1 cellular context compared by ENCODE assay signal in the genomic region with DNA sequence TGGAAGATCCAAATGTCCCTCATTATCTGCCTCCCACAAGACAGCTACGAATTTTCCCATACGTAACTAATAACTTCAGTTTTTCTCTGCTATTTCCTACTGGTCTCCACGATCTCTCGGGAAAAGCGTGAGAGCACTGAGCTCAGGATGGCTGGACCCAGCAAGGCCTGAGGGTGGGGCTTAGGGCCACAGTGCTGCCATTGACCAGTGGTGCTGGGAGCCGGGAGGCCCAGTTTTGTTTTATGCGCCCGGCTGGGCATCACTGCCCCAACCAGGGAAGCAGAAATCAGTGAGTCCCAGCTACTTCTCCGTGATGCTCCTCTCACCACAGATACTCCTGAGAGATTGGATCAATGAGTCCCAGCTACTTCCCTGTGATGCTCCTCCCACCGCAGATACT.
TF ChIP-seq lines count a peak whose summit lies in the region.

No MANE protein-coding gene starts in this region.

TF ChIP-seq in GM23338, 12 proteins besides CTCF, POLR2A, EP300 and RAD21 (continued from another document):
- TF ChIP-seq, protein P1, sequence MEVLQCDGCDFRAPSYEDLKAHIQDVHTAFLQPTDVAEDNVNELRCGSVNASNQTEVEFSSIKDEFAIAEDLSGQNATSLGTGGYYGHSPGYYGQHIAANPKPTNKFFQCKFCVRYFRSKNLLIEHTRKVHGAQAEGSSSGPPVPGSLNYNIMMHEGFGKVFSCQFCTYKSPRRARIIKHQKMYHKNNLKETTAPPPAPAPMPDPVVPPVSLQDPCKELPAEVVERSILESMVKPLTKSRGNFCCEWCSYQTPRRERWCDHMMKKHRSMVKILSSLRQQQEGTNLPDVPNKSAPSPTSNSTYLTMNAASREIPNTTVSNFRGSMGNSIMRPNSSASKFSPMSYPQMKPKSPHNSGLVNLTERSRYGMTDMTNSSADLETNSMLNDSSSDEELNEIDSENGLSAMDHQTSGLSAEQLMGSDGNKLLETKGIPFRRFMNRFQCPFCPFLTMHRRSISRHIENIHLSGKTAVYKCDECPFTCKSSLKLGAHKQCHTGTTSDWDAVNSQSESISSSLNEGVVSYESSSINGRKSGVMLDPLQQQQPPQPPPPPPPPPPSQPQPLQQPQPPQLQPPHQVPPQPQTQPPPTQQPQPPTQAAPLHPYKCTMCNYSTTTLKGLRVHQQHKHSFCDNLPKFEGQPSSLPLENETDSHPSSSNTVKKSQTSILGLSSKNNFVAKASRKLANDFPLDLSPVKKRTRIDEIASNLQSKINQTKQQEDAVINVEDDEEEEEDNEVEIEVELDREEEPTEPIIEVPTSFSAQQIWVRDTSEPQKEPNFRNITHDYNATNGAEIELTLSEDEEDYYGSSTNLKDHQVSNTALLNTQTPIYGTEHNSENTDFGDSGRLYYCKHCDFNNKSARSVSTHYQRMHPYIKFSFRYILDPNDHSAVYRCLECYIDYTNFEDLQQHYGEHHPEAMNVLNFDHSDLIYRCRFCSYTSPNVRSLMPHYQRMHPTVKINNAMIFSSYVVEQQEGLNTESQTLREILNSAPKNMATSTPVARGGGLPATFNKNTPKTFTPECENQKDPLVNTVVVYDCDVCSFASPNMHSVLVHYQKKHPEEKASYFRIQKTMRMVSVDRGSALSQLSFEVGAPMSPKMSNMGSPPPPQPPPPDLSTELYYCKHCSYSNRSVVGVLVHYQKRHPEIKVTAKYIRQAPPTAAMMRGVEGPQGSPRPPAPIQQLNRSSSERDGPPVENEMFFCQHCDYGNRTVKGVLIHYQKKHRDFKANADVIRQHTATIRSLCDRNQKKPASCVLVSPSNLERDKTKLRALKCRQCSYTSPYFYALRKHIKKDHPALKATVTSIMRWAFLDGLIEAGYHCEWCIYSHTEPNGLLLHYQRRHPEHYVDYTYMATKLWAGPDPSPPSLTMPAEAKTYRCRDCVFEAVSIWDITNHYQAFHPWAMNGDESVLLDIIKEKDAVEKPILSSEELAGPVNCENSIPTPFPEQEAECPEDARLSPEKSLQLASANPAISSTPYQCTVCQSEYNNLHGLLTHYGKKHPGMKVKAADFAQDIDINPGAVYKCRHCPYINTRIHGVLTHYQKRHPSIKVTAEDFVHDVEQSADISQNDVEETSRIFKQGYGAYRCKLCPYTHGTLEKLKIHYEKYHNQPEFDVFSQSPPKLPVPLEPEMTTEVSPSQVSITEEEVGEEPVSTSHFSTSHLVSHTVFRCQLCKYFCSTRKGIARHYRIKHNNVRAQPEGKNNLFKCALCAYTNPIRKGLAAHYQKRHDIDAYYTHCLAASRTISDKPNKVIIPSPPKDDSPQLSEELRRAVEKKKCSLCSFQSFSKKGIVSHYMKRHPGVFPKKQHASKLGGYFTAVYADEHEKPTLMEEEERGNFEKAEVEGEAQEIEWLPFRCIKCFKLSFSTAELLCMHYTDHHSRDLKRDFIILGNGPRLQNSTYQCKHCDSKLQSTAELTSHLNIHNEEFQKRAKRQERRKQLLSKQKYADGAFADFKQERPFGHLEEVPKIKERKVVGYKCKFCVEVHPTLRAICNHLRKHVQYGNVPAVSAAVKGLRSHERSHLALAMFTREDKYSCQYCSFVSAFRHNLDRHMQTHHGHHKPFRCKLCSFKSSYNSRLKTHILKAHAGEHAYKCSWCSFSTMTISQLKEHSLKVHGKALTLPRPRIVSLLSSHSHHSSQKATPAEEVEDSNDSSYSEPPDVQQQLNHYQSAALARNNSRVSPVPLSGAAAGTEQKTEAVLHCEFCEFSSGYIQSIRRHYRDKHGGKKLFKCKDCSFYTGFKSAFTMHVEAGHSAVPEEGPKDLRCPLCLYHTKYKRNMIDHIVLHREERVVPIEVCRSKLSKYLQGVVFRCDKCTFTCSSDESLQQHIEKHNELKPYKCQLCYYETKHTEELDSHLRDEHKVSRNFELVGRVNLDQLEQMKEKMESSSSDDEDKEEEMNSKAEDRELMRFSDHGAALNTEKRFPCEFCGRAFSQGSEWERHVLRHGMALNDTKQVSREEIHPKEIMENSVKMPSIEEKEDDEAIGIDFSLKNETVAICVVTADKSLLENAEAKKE (CRISPR knock-in tag; IDR thresholded peaks at IDR 0.05), result no peak
